Comparison of ENCODE assay signal across 9 cellular contexts in genomic region chr6:29589423-29590048, GRCh38. TPM values are rescaled to one million over a fixed set of nuclear protein-coding genes. Genes with fewer than 3 reads are reported as not detected.
DNase-seq lines count a peak whose midpoint lies in the region; ATAC-seq, FAIRE-seq and TF ChIP-seq lines count a peak whose summit lies in the region.
"Had no signal": no experiment of that assay in that cellular context is flagged by ENCODE, and none has a peak within 500 bp of the region (broad histone marks: within the 10 kb centered on the region; RNA-seq: fewer than 3 reads in every experiment).

No MANE protein-coding gene starts in this region.

- TF ChIP-seq POLR2A in gastrocnemius medialis (IDR thresholded peaks at IDR 0.05): no peak

- no peak overlapping the region for H2AFZ ChIP-seq in SK-N-SH (ENCODE audit: low read depth)

- no peak overlapping the region for H3K27ac Mint-ChIP-seq in activated naive CD8-positive, alpha-beta T cell treated with anti-CD3 and anti-CD28 coated beads for 36 hours
- H3K27ac Mint-ChIP-seq: dendritic cell treated with granulocyte-macrophage colony-stimulating factor and Interleukin-4, amounts not matched to agents 40 ng/mL and 50 ng/mL, for 4 days had no signal

- H3K9me2 ChIP-seq in SK-N-SH: no peaks in the 10 kb centered on the region

- H3K4me2 ChIP-seq in SK-N-SH: no peak overlapping the region

- CTCF ChIA-PET in SK-N-SH (lab: Yijun Ruan, JAX): interaction anchor here (0.6 to 2.8 kb wide), 19 partner anchors 9 to 904 kb away, joined by 3 to 22 read pairs (median 3); no protein-coding TSS in a partner anchor

- no peaks in the 10 kb centered on the region for H4K20me1 ChIP-seq in SK-N-SH (ENCODE audit: insufficient read depth)

- H3K79me2 ChIP-seq in SK-N-SH (ENCODE audit: insufficient read depth): no peaks in the 10 kb centered on the region

- ATAC-seq in left ventricle myocardium superior: peak; percentile 57
- ATAC-seq in gastrocnemius medialis: no peak
- no peak for ATAC-seq in GM19023 (IDR thresholded peaks at IDR 0.05; ENCODE audit: unreplicated experiment)

- H3K4me1 ChIP-seq in SK-N-SH (ENCODE audit: control insufficient read depth in 1 of 2, insufficient read depth in 2 of 2, low read depth in 1 of 2, low read length in 1 of 2) (no peaks in the 10 kb centered on the region; a peak in 1 of 4 replicates), gastrocnemius medialis (no peaks in the 10 kb centered on the region)

- peaks cover 42% of the 10 kb centered on the region for H3K27me3 Mint-ChIP-seq in activated naive CD8-positive, alpha-beta T cell treated with anti-CD3 and anti-CD28 coated beads for 36 hours

- in situ Hi-C loops in gastrocnemius medialis (cut with MboI; ENCODE audit: low sequenced_read_pairs in 4 of 4): loop anchor here (10.0 to 25.0 kb wide), 2 partner anchors 902 to 905 kb away; no protein-coding TSS in a partner anchor

- 0% methylated on average over 3 of the region's 3 CpGs for WGBS in SK-N-SH (ENCODE audit: low lambda C conversion rate)

- intact Hi-C loops in left ventricle myocardium superior (cut with micrococcal nuclease) (loop anchor here (10.0 kb wide), 1 partner anchor 905 kb away; no protein-coding TSS in a partner anchor), gastrocnemius medialis (cut with DNase I; ENCODE audit: low total_unique reads) (loop anchor here (5.0 kb wide), 1 partner anchor 902 kb away; no protein-coding TSS in a partner anchor)

- H3K9me3 Mint-ChIP-seq in activated naive CD8-positive, alpha-beta T cell treated with anti-CD3 and anti-CD28 coated beads for 36 hours: no peaks in the 10 kb centered on the region
- H3K9me3 Mint-ChIP-seq: dendritic cell treated with granulocyte-macrophage colony-stimulating factor and Interleukin-4, amounts not matched to agents 40 ng/mL and 50 ng/mL, for 4 days had no signal

- no peaks in the 10 kb centered on the region for H3K36me3 Mint-ChIP-seq in activated naive CD8-positive, alpha-beta T cell treated with anti-CD3 and anti-CD28 coated beads for 36 hours

- H3K4me3 Mint-ChIP-seq in activated naive CD8-positive, alpha-beta T cell treated with anti-CD3 and anti-CD28 coated beads for 36 hours: no peak overlapping the region
- H3K4me3 Mint-ChIP-seq: dendritic cell treated with granulocyte-macrophage colony-stimulating factor and Interleukin-4, amounts not matched to agents 40 ng/mL and 50 ng/mL, for 4 days had no signal

- no peaks in the 10 kb centered on the region for H3K36me3 ChIP-seq in SK-N-SH (replicated peaks in 1 of 2; ENCODE audit: control insufficient read depth in 1 of 2, insufficient read depth in 2 of 2, low read length in 1 of 2)
- H3K36me3 ChIP-seq in gastrocnemius medialis: no peaks in the 10 kb centered on the region

- no peak for TF ChIP-seq EP300 in SK-N-SH (IDR thresholded peaks at IDR 0.05; ENCODE audit: borderline replicate concordance in 1 of 2, low read depth in 1 of 2, low read length in 1 of 2)

- POLR2A ChIA-PET in SK-N-SH (lab: Yijun Ruan, JAX): no interaction called here

- no peak for FAIRE-seq in HTR-8/SVneo (lab: Jason Lieb, UNC)

- TF ChIP-seq RAD21 in SK-N-SH (IDR thresholded peaks at IDR 0.05; ENCODE audit: low read length): peak; percentile 90

- H3K9ac ChIP-seq in SK-N-SH: no peak overlapping the region

- H3K9me3 ChIP-seq in SK-N-SH (no peaks in the 10 kb centered on the region), gastrocnemius medialis (no peaks in the 10 kb centered on the region)

- H3K27ac ChIP-seq in SK-N-SH (ENCODE audit: low read depth in 2 of 2, low read length in 1 of 2): no peak overlapping the region
- H3K27ac ChIP-seq in gastrocnemius medialis: no peak overlapping the region

- no peaks in the 10 kb centered on the region for H3K4me1 Mint-ChIP-seq in activated naive CD8-positive, alpha-beta T cell treated with anti-CD3 and anti-CD28 coated beads for 36 hours

- TF ChIP-seq CTCF in SK-N-SH (IDR thresholded peaks at IDR 0.05) (peak; percentile 98), gastrocnemius medialis (IDR thresholded peaks at IDR 0.05 in 4 of 5, conservative IDR thresholded peaks at IDR 0.05 in 1 of 5) (peak; percentile 62 to 87 (median 72))

- peaks cover 22% of the 10 kb centered on the region; the same call in 1 of the 2 replicates for H3K27me3 ChIP-seq in SK-N-SH (ENCODE audit: insufficient read depth)
- H3K27me3 ChIP-seq in gastrocnemius medialis: peaks cover 0 to 9% (median 0%) of the 10 kb centered on the region in 3 donors

- DNase-seq in ELR (ENCODE audit: low read depth): peak; percentile 60
- DNase-seq in HTR-8/SVneo (ENCODE audit: insufficient read length, low spot score): peak; percentile 41
- DNase-seq in SK-N-SH: peak; percentile 54
- DNase-seq in activated naive CD8-positive, alpha-beta T cell treated with anti-CD3 and anti-CD28 coated beads for 36 hours: peak; percentile 28
- DNase-seq in left ventricle myocardium superior: no peak
- peak in 1 of 2 donors; percentile 7 for DNase-seq in gastrocnemius medialis
- DNase-seq in NK-92 treated with Interleukin-12 subunit alpha and Interleukin-12 subunit beta, amount 100 ng/mL, for 24 hours (lab: John Stamatoyannopoulos, UW): no peak

- no peak overlapping the region; a peak in 1 of 4 replicates for H3K4me3 ChIP-seq in SK-N-SH (ENCODE audit: low read depth in 2 of 2, low read length in 1 of 2)
- no peak overlapping the region for H3K4me3 ChIP-seq in gastrocnemius medialis

- no peaks in the 10 kb centered on the region for H3F3A ChIP-seq in SK-N-SH (replicated peaks; ENCODE audit: insufficient read depth)

TF ChIP-seq in SK-N-SH, 30 proteins besides CTCF, POLR2A, EP300 and RAD21:
- no peak for TF ChIP-seq PBX3 (IDR thresholded peaks at IDR 0.05)
- peak; percentile 81 for TF ChIP-seq SMC3 (IDR thresholded peaks at IDR 0.05; ENCODE audit: low read depth, low read length)
- no peak for TF ChIP-seq JUND (IDR thresholded peaks at IDR 0.05)
- TF ChIP-seq MAX (IDR thresholded peaks at IDR 0.05; ENCODE audit: low read depth): peak; percentile 32; the same call in 1 of the 2 replicates

RNA-seq across cellular contexts. Expression of gene OR2H2, which starts 4.6 kb away (rescaled TPM):
- polyA plus RNA-seq in SK-N-SH (2012; rRNA removed): not detected in 2 replicates
- not detected in 2 replicates for polyA plus RNA-seq in SK-N-SH (2012; cell fraction: cytosol; rRNA removed)
- not detected in 2 replicates for polyA plus RNA-seq in SK-N-SH (2012; cell fraction: nucleus; rRNA removed)
- total RNA-seq in activated naive CD8-positive, alpha-beta T cell treated with anti-CD3 and anti-CD28 coated beads for 36 hours: not detected
- total RNA-seq in left ventricle myocardium superior (not detected), gastrocnemius medialis (not detected)

RNA-seq across cellular contexts. Expression of gene UBD, which starts 30.0 kb away (rescaled TPM):
- polyA plus RNA-seq in SK-N-SH (2012; rRNA removed): not detected in 2 replicates
- not detected in 2 replicates for polyA plus RNA-seq in SK-N-SH (2012; cell fraction: cytosol; rRNA removed)
- polyA plus RNA-seq in SK-N-SH (2012; cell fraction: nucleus; rRNA removed): not detected in 2 replicates
- 1 to 10 TPM; 2.3 to 2.6 TPM for total RNA-seq in activated naive CD8-positive, alpha-beta T cell treated with anti-CD3 and anti-CD28 coated beads for 36 hours
- total RNA-seq in left ventricle myocardium superior (not detected), gastrocnemius medialis (under 1 TPM in 2 of 4 donors, not detected in 2; 0.33 to 0.87 TPM)

RNA-seq across cellular contexts. Expression of gene GABBR1, which starts 43.4 kb away (rescaled TPM):
- 26.8 and 33.8 TPM in 2 replicates for polyA plus RNA-seq in SK-N-SH (2012; rRNA removed)
- 8.1 and 9.5 TPM in 2 replicates for polyA plus RNA-seq in SK-N-SH (2012; cell fraction: cytosol; rRNA removed)
- 258 and 287 TPM in 2 replicates for polyA plus RNA-seq in SK-N-SH (2012; cell fraction: nucleus; rRNA removed)
- 1 to 10 TPM; 7.2 to 7.6 TPM for total RNA-seq in activated naive CD8-positive, alpha-beta T cell treated with anti-CD3 and anti-CD28 coated beads for 36 hours
- 22.6 TPM for total RNA-seq in left ventricle myocardium superior
- 1 to 10 TPM; 1.0 to 3.8 (median 3.1) TPM for total RNA-seq in gastrocnemius medialis

Comparison
In these comparisons a context has a peak if more than half of its experiments do, and no peak if none do; other contexts are left out.
1. DNase-seq: peak in ELR (single experiment), HTR-8/SVneo (single experiment), SK-N-SH (single experiment) and activated naive CD8-positive, alpha-beta T cell treated with anti-CD3 and anti-CD28 coated beads for 36 hours (single experiment); none in left ventricle myocardium superior (single experiment) and NK-92 treated with Interleukin-12 subunit alpha and Interleukin-12 subunit beta, amount 100 ng/mL, for 24 hours (single experiment).